In the genomic region with DNA sequence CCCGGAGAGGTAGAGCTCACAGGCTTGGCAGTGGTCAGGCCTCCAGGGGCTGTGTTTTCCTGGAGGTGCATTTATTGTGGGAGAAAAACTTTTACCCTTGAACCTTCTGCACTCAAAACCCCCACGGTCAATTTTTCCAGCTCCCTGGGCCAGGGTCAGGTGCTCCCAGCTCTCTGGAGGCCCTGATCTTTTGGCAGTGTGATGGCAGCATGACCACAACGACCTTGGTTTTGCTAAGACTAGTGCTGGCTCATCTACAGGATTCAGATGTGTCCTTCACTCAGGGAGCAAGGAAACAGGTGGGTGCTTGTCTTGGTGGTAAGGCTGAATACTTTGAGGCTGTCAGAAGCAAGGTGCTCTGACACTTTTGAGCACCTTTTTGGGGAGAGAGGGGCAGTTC, we compare ENCODE assay signal across 1 cellular context.
TF ChIP-seq lines count a peak whose summit lies in the region.

No MANE protein-coding gene starts in this region.

TF ChIP-seq in GM23338, 12 proteins besides CTCF, POLR2A, EP300 and RAD21 (continued from another document):
- TF ChIP-seq, protein P1, sequence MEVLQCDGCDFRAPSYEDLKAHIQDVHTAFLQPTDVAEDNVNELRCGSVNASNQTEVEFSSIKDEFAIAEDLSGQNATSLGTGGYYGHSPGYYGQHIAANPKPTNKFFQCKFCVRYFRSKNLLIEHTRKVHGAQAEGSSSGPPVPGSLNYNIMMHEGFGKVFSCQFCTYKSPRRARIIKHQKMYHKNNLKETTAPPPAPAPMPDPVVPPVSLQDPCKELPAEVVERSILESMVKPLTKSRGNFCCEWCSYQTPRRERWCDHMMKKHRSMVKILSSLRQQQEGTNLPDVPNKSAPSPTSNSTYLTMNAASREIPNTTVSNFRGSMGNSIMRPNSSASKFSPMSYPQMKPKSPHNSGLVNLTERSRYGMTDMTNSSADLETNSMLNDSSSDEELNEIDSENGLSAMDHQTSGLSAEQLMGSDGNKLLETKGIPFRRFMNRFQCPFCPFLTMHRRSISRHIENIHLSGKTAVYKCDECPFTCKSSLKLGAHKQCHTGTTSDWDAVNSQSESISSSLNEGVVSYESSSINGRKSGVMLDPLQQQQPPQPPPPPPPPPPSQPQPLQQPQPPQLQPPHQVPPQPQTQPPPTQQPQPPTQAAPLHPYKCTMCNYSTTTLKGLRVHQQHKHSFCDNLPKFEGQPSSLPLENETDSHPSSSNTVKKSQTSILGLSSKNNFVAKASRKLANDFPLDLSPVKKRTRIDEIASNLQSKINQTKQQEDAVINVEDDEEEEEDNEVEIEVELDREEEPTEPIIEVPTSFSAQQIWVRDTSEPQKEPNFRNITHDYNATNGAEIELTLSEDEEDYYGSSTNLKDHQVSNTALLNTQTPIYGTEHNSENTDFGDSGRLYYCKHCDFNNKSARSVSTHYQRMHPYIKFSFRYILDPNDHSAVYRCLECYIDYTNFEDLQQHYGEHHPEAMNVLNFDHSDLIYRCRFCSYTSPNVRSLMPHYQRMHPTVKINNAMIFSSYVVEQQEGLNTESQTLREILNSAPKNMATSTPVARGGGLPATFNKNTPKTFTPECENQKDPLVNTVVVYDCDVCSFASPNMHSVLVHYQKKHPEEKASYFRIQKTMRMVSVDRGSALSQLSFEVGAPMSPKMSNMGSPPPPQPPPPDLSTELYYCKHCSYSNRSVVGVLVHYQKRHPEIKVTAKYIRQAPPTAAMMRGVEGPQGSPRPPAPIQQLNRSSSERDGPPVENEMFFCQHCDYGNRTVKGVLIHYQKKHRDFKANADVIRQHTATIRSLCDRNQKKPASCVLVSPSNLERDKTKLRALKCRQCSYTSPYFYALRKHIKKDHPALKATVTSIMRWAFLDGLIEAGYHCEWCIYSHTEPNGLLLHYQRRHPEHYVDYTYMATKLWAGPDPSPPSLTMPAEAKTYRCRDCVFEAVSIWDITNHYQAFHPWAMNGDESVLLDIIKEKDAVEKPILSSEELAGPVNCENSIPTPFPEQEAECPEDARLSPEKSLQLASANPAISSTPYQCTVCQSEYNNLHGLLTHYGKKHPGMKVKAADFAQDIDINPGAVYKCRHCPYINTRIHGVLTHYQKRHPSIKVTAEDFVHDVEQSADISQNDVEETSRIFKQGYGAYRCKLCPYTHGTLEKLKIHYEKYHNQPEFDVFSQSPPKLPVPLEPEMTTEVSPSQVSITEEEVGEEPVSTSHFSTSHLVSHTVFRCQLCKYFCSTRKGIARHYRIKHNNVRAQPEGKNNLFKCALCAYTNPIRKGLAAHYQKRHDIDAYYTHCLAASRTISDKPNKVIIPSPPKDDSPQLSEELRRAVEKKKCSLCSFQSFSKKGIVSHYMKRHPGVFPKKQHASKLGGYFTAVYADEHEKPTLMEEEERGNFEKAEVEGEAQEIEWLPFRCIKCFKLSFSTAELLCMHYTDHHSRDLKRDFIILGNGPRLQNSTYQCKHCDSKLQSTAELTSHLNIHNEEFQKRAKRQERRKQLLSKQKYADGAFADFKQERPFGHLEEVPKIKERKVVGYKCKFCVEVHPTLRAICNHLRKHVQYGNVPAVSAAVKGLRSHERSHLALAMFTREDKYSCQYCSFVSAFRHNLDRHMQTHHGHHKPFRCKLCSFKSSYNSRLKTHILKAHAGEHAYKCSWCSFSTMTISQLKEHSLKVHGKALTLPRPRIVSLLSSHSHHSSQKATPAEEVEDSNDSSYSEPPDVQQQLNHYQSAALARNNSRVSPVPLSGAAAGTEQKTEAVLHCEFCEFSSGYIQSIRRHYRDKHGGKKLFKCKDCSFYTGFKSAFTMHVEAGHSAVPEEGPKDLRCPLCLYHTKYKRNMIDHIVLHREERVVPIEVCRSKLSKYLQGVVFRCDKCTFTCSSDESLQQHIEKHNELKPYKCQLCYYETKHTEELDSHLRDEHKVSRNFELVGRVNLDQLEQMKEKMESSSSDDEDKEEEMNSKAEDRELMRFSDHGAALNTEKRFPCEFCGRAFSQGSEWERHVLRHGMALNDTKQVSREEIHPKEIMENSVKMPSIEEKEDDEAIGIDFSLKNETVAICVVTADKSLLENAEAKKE (CRISPR knock-in tag; IDR thresholded peaks at IDR 0.05) = no peak
